ENCODE assay signal across 17 cellular contexts in the genomic region with DNA sequence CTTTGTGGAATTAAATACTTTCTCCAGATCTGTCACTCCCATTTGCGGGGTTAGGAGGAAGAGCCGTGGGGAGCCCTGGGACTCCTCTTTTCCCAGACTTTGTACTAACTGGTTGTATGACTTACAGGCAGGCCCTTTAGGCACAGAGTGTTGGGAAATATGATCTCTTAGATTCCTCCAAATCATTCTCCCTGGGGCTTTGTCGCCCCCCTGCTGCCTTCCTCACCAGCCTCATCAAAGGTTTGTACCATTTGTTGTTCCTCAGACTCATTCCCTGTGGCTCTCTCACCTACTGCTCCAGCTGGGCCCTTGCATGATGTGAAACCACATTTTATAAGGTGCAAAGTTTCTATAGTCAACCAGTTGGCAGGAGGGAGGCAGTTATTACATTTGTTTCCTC. TPM values are rescaled to one million over a fixed set of nuclear protein-coding genes. Genes with fewer than 3 reads are reported as not detected.
DNase-seq lines count a peak whose midpoint lies in the region; ATAC-seq and TF ChIP-seq lines count a peak whose summit lies in the region.
"Had no signal": no experiment of that assay in that cellular context is flagged by ENCODE, and none has a peak within 500 bp of the region (broad histone marks: within the 10 kb centered on the region; RNA-seq: fewer than 3 reads in every experiment).

No MANE protein-coding gene starts in this region.

- no TSS peak for BruUV-seq in HCT116 (replicated peaks; lab: Mats Ljungman, UMichigan)

- H3K9me3 ChIP-seq in HCT116 (ENCODE audit: control insufficient read depth in 1 of 2, insufficient read depth in 1 of 2, low read depth in 1 of 2, low read length in 2 of 2) (no peaks in the 10 kb centered on the region), SK-N-MC (ENCODE audit: low read depth, low read length) (no peaks in the 10 kb centered on the region)

- H3K79me2 ChIP-seq in HCT116 (ENCODE audit: insufficient read depth, low read length) = no peaks in the 10 kb centered on the region

- H3K27me3 ChIP-seq in HCT116 (ENCODE audit: insufficient read depth, low read length) = peaks cover 16% of the 10 kb centered on the region

- ATAC-seq in HCT116 = peak; percentile 30; the same call in 1 of the 2 replicates
- peak; percentile 72 for ATAC-seq in left colon
- ATAC-seq in GM18520 (IDR thresholded peaks at IDR 0.05; ENCODE audit: unreplicated experiment) = no peak
- ATAC-seq: naive thymus-derived CD4-positive, alpha-beta T cell; stimulated activated memory B cell treated with anti-CD40 and anti-IgM and Interleukin-4, amounts not matched to agents 10 μg/mL and 1 μg/mL and 100 μg/mL, for 72 hours had no signal

- no peaks in the 10 kb centered on the region for H3K9me2 ChIP-seq in HCT116 (ENCODE audit: insufficient read depth)

- DNase-seq in EH (ENCODE audit: low read depth) (peak; percentile 11), HCT116 (ENCODE audit: low read depth, low spot score) (no peak), SK-N-MC (ENCODE audit: low read depth, low spot score) (peak; percentile 28), left colon (no peak), midbrain (lab: John Stamatoyannopoulos, UW) (no peak), NCI-H510A treated with DMSO at 0.1 percent for 48 hours (lab: John Stamatoyannopoulos, UW) (no peak)
- DNase-seq in NK-92 treated with Interleukin-12 subunit alpha and Interleukin-12 subunit beta, amount 100 ng/mL, for 24 hours (lab: John Stamatoyannopoulos, UW) = no peak
- DNase-seq: activated CD4-positive, alpha-beta T cell treated with anti-CD3 and anti-CD28 coated beads, Interleukin-2, amount 10 ng/mL, durations not matched to agents 7 days and 5 days; activated naive CD4-positive, alpha-beta T cell treated with anti-CD3 and anti-CD28 coated beads, Interleukin-2, amount 50 U/mL, for 16 hours; GF-D8; naive thymus-derived CD4-positive, alpha-beta T cell; NCI-H146; OCI-M1; stimulated activated CD4-positive, alpha-beta T cell treated with anti-CD3 and anti-CD28 coated beads, Interleukin-12 subunit alpha, Interleukin-12 subunit beta, amount 100 ng/mL, for 4 hours had no signal

- peak; percentile 25; the same call in 1 of the 2 replicates for TF ChIP-seq RAD21 in HCT116 (IDR thresholded peaks at IDR 0.05; ENCODE audit: low read depth)

- POLR2A ChIA-PET in HCT116 (lab: Charles Lee) = no interaction called here

- no peaks in the 10 kb centered on the region for H4K20me1 ChIP-seq in HCT116 (ENCODE audit: insufficient read depth)

- H3K4me2 ChIP-seq in HCT116 (ENCODE audit: low read length) = no peak overlapping the region

- no peak for TF ChIP-seq CTCF in HCT116 (IDR thresholded peaks at IDR 0.05 in 2 of 3, conservative IDR thresholded peaks at IDR 0.05 in 1 of 3; ENCODE audit: borderline replicate concordance in 1 of 3, insufficient read depth in 1 of 3, low read depth in 2 of 3, low read length in 2 of 3)

- RAD21 ChIA-PET in HCT116 (lab: Charles Lee; ENCODE audit: low non-redundant PET in 1 of 2, low total read pairs in 2 of 2, uncharacterized antibody in 2 of 2, unreplicated experiment in 2 of 2) = no interaction called here

- intact Hi-C loops in HCT116 (cut with micrococcal nuclease) (no loop called here), left colon (cut with DNase I, micrococcal nuclease) (no loop called here)

- H3K27ac ChIP-seq in HCT116 (ENCODE audit: low read depth, low read length) = no peak overlapping the region
- no peak overlapping the region for H3K27ac ChIP-seq in SK-N-MC

- H3K36me3 ChIP-seq in HCT116 (ENCODE audit: control insufficient read depth in 1 of 2, insufficient read depth in 2 of 2, low read length in 2 of 2) = no peaks in the 10 kb centered on the region
- no peaks in the 10 kb centered on the region for H3K36me3 ChIP-seq in SK-N-MC (ENCODE audit: insufficient read depth, low read length)

- CTCF ChIA-PET in HCT116 (lab: Charles Lee) = no interaction called here

- TF ChIP-seq POLR2A in HCT116 (IDR thresholded peaks at IDR 0.05; ENCODE audit: borderline replicate concordance, extremely low read depth, insufficient read depth, insufficient read length) = no peak

- no peaks in the 10 kb centered on the region for H3K4me1 ChIP-seq in HCT116 (ENCODE audit: control insufficient read depth in 1 of 2, insufficient read depth in 2 of 2, low read length in 2 of 2)

- H3K4me3 ChIP-seq in HCT116 (replicated peaks in 1 of 2; ENCODE audit: low read depth in 1 of 2, low read length in 2 of 2) (no peak overlapping the region), SK-N-MC (no peak overlapping the region)
- H3K4me3 ChIP-seq: lung had no signal

- H3K9ac ChIP-seq in HCT116 (ENCODE audit: low read length) (no peak overlapping the region), SK-N-MC (ENCODE audit: insufficient read length) (no peak overlapping the region)

- H2AFZ ChIP-seq in HCT116 (ENCODE audit: low read depth, low read length, poor library complexity, severe bottlenecking) = no peak overlapping the region

TF ChIP-seq in HCT116, 20 proteins besides CTCF, POLR2A, EP300 and RAD21:
- TF ChIP-seq, protein P1, sequence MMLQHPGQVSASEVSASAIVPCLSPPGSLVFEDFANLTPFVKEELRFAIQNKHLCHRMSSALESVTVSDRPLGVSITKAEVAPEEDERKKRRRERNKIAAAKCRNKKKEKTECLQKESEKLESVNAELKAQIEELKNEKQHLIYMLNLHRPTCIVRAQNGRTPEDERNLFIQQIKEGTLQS (IDR thresholded peaks at IDR 0.05) = no peak
- TF ChIP-seq SIN3A (IDR thresholded peaks at IDR 0.05; ENCODE audit: low read depth) = no peak
- no peak for TF ChIP-seq CEBPB (IDR thresholded peaks at IDR 0.05; ENCODE audit: low read depth)
- TF ChIP-seq, protein P2, sequence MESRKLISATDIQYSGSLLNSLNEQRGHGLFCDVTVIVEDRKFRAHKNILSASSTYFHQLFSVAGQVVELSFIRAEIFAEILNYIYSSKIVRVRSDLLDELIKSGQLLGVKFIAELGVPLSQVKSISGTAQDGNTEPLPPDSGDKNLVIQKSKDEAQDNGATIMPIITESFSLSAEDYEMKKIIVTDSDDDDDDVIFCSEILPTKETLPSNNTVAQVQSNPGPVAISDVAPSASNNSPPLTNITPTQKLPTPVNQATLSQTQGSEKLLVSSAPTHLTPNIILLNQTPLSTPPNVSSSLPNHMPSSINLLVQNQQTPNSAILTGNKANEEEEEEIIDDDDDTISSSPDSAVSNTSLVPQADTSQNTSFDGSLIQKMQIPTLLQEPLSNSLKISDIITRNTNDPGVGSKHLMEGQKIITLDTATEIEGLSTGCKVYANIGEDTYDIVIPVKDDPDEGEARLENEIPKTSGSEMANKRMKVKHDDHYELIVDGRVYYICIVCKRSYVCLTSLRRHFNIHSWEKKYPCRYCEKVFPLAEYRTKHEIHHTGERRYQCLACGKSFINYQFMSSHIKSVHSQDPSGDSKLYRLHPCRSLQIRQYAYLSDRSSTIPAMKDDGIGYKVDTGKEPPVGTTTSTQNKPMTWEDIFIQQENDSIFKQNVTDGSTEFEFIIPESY (IDR thresholded peaks at IDR 0.05; ENCODE audit: extremely low read depth, insufficient replicate concordance, low read length) = no peak
- TF ChIP-seq EGR1 (IDR thresholded peaks at IDR 0.05; ENCODE audit: low read depth) = no peak
- TF ChIP-seq SRF (IDR thresholded peaks at IDR 0.05; ENCODE audit: low read depth) = no peak
- no peak for TF ChIP-seq POLR2AphosphoS5 (IDR thresholded peaks at IDR 0.05; ENCODE audit: low read depth, low read length)
- TF ChIP-seq ELF1 (IDR thresholded peaks at IDR 0.05; ENCODE audit: borderline replicate concordance, low read depth) = no peak
- TF ChIP-seq, protein P3, sequence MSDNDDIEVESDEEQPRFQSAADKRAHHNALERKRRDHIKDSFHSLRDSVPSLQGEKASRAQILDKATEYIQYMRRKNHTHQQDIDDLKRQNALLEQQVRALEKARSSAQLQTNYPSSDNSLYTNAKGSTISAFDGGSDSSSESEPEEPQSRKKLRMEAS (IDR thresholded peaks at IDR 0.05) = no peak
- TF ChIP-seq, protein P4, sequence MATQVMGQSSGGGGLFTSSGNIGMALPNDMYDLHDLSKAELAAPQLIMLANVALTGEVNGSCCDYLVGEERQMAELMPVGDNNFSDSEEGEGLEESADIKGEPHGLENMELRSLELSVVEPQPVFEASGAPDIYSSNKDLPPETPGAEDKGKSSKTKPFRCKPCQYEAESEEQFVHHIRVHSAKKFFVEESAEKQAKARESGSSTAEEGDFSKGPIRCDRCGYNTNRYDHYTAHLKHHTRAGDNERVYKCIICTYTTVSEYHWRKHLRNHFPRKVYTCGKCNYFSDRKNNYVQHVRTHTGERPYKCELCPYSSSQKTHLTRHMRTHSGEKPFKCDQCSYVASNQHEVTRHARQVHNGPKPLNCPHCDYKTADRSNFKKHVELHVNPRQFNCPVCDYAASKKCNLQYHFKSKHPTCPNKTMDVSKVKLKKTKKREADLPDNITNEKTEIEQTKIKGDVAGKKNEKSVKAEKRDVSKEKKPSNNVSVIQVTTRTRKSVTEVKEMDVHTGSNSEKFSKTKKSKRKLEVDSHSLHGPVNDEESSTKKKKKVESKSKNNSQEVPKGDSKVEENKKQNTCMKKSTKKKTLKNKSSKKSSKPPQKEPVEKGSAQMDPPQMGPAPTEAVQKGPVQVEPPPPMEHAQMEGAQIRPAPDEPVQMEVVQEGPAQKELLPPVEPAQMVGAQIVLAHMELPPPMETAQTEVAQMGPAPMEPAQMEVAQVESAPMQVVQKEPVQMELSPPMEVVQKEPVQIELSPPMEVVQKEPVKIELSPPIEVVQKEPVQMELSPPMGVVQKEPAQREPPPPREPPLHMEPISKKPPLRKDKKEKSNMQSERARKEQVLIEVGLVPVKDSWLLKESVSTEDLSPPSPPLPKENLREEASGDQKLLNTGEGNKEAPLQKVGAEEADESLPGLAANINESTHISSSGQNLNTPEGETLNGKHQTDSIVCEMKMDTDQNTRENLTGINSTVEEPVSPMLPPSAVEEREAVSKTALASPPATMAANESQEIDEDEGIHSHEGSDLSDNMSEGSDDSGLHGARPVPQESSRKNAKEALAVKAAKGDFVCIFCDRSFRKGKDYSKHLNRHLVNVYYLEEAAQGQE (IDR thresholded peaks at IDR 0.05; ENCODE audit: low read depth) = no peak
- TF ChIP-seq ZFX (IDR thresholded peaks at IDR 0.05) = no peak
- TF ChIP-seq EZH2 (IDR thresholded peaks at IDR 0.05) = no peak
- no peak for TF ChIP-seq FOSL1 (IDR thresholded peaks at IDR 0.05; ENCODE audit: low read depth)

RNA-seq across cellular contexts. Expression of a gene that starts 56.4 kb away (rescaled TPM):
- total RNA-seq in HCT116 (2021; ENCODE audit: unreplicated experiment) (4.3 TPM), left colon (1 to 10 TPM; 1.5 to 2.9 TPM)
- 2.0 and 3.5 TPM in 2 replicates for polyA plus RNA-seq in HCT116 (2012)

Comparison
In these comparisons a context has a peak if more than half of its experiments do, and no peak if none do; other contexts are left out.
1. DNase-seq: peak in EH (single experiment) and SK-N-MC (single experiment); none in HCT116 (single experiment), left colon (0 of 2), NK-92 treated with Interleukin-12 subunit alpha and Interleukin-12 subunit beta, amount 100 ng/mL, for 24 hours (single experiment), midbrain (single experiment) and NCI-H510A treated with DMSO at 0.1 percent for 48 hours (single experiment).